In genomic region chr15:60381148-60381788, GRCh38 we compare ENCODE assay signal across 12 cellular contexts. TPM values are rescaled to one million over a fixed set of nuclear protein-coding genes. Genes with fewer than 3 reads are reported as not detected.
DNase-seq lines count a peak whose midpoint lies in the region; ATAC-seq and TF ChIP-seq lines count a peak whose summit lies in the region.
"Had no signal": no experiment of that assay in that cellular context is flagged by ENCODE, and none has a peak within 500 bp of the region (broad histone marks: within the 10 kb centered on the region; RNA-seq: fewer than 3 reads in every experiment).

No MANE protein-coding gene starts in this region.

- H4K8ac ChIP-seq in IMR-90 (ENCODE audit: low read depth in 2 of 2, low read length in 2 of 2): no peak overlapping the region; a peak in 1 of 4 replicates

- H3K9me3 ChIP-seq in IMR-90 (ENCODE audit: control insufficient read depth, insufficient read depth, low read length): no peaks in the 10 kb centered on the region
- H3K9me3 ChIP-seq in hepatocyte (ENCODE audit: low read depth): no peaks in the 10 kb centered on the region
- H3K9me3 ChIP-seq in suprapubic skin: no peaks in the 10 kb centered on the region
- H3K9me3 ChIP-seq: adrenal gland had no signal

- DNase-seq in IMR-90 (peak; percentile 57), amniotic epithelial cell (ENCODE audit: low read depth) (peak; percentile 77), hepatocyte (ENCODE audit: low spot score) (no peak), suprapubic skin (ENCODE audit: low spot score in 2 of 2) (no peak), hypothalamus (lab: John Stamatoyannopoulos, UW) (no peak), NCI-H2081 (lab: John Stamatoyannopoulos, UW) (no peak)
- DNase-seq: adrenal gland, NCI-H1092 treated with DMSO at 0.1 percent for 48 hours, NCI-H69, substantia nigra had no signal

- no peak overlapping the region for H3K4ac ChIP-seq in IMR-90 (ENCODE audit: low read depth, low read length)

- H3K27ac ChIP-seq in IMR-90 (ENCODE audit: insufficient read depth, low read length): peak overlapping the region; percentile 78
- H3K27ac ChIP-seq in hepatocyte: peak overlapping the region; percentile 91
- H3K27ac ChIP-seq in suprapubic skin: peak overlapping the region; percentile 22
- H3K27ac ChIP-seq: adrenal gland had no signal

- no peak overlapping the region for H2BK120ac ChIP-seq in IMR-90 (ENCODE audit: low read depth, low read length)

- peaks cover 32% of the 10 kb centered on the region for H3K9me1 ChIP-seq in IMR-90 (ENCODE audit: insufficient read depth, low read length)

- H2AK9ac ChIP-seq in IMR-90 (replicated peaks; ENCODE audit: low read depth, low read length, poor library complexity): no peak overlapping the region

- H3K4me2 ChIP-seq in IMR-90 (ENCODE audit: low read depth, low read length) (no peak overlapping the region), hepatocyte (no peak overlapping the region)

- H3K14ac ChIP-seq in IMR-90 (replicated peaks; ENCODE audit: low read depth, low read length): 0 out of 2 replicates have a peak overlapping the region, but pooled peaks have one; percentile 11

- POLR2A ChIA-PET in IMR-90 (lab: Charles Lee; ENCODE audit: unreplicated experiment): interaction anchor here (0.6 to 1.1 kb wide), 2 partner anchors 10 to 1431 kb away, joined by 3 to 9 read pairs; no protein-coding TSS in a partner anchor

- intact Hi-C loops in IMR-90 (cut with micrococcal nuclease): no loop called here

- no peak overlapping the region for H2BK15ac ChIP-seq in IMR-90 (ENCODE audit: low read depth, low read length)

- H4K5ac ChIP-seq in IMR-90 (ENCODE audit: low read depth, low read length): peak overlapping the region; percentile 49

- in situ Hi-C loops in IMR-90 (cut with MboI; ENCODE audit: low sequenced_read_pairs): no loop called here

- no peak overlapping the region for H2BK20ac ChIP-seq in IMR-90 (ENCODE audit: low read depth, low read length)

- H3K36me3 ChIP-seq in IMR-90 (ENCODE audit: control insufficient read depth, insufficient read depth, low read length) (peaks cover 41% of the 10 kb centered on the region), hepatocyte (replicated peaks; ENCODE audit: insufficient read depth, low read depth) (no peaks in the 10 kb centered on the region), suprapubic skin (peaks cover 75% of the 10 kb centered on the region)

- H3K79me1 ChIP-seq in IMR-90 (ENCODE audit: low read depth in 1 of 2, low read length in 2 of 2): peaks cover 15 to 47% of the 10 kb centered on the region in 2 experiments; a peak in 3 of 4 replicates

- no peak overlapping the region for H3K9ac ChIP-seq in IMR-90 (ENCODE audit: low read depth, low read length)

- no peak for TF ChIP-seq RAD21 in IMR-90 (IDR thresholded peaks at IDR 0.05; ENCODE audit: low read length)

- peak overlapping the region; percentile 14 for H2BK5ac ChIP-seq in IMR-90 (ENCODE audit: low read depth, low read length, poor library complexity, severe bottlenecking)

- H3K23ac ChIP-seq in IMR-90 (ENCODE audit: low read depth, low read length): 0 out of 2 replicates have a peak overlapping the region, but pooled peaks have one; percentile 21

- no TSS peak for BruUV-seq in IMR-90 (replicated peaks; lab: Mats Ljungman, UMichigan)

- no peak for TF ChIP-seq POLR2A in IMR-90 (IDR thresholded peaks at IDR 0.05; ENCODE audit: low read depth, low read length)
- no peak for TF ChIP-seq POLR2A in suprapubic skin (IDR thresholded peaks at IDR 0.05)

- no peak overlapping the region for H2AK5ac ChIP-seq in IMR-90 (ENCODE audit: low read depth, low read length)

- H3K18ac ChIP-seq in IMR-90 (ENCODE audit: low read depth, low read length): peak overlapping the region; percentile 85

- WGBS in IMR-90 (ENCODE audit: extremely low coverage in 2 of 2, insufficient read length in 1 of 2), 2 experiments: no CpG with 5 or more reads among the region's 8 CpGs
- WGBS in hepatocyte (ENCODE audit: low lambda C conversion rate, missing lambda C conversion rate): 91% methylated on average over 8 of the region's 8 CpGs
- 65% methylated on average over 8 of the region's 8 CpGs for WGBS in suprapubic skin

- H3K79me2 ChIP-seq in hepatocyte: peaks cover 81% of the 10 kb centered on the region

- CTCF ChIA-PET in IMR-90 (lab: Yijun Ruan, JAX): interaction anchor here (0.6 to 0.7 kb wide), 2 partner anchors 17 to 58 kb away, joined by 3 read pairs; no protein-coding TSS in a partner anchor

- H3K4me3 ChIP-seq in IMR-90 (ENCODE audit: insufficient read depth, low read depth, low read length): no peak overlapping the region
- no peak overlapping the region for H3K4me3 ChIP-seq in hepatocyte
- no peak overlapping the region for H3K4me3 ChIP-seq in suprapubic skin
- H3K4me3 ChIP-seq: adrenal gland had no signal

- H4K20me1 ChIP-seq in IMR-90 (ENCODE audit: insufficient read depth, low read length) (peaks cover 85% of the 10 kb centered on the region), hepatocyte (ENCODE audit: insufficient read depth, poor library complexity, severe bottlenecking) (peaks cover 18% of the 10 kb centered on the region)

- H3K4me1 ChIP-seq in IMR-90 (ENCODE audit: control insufficient read depth, insufficient read depth, low read length): peaks cover 28% of the 10 kb centered on the region
- H3K4me1 ChIP-seq in hepatocyte (ENCODE audit: insufficient read depth): peaks cover 26% of the 10 kb centered on the region
- H3K4me1 ChIP-seq in suprapubic skin: peaks cover 95% of the 10 kb centered on the region

- H3K56ac ChIP-seq in IMR-90 (ENCODE audit: extremely low read depth, insufficient read depth, low read length): no peak overlapping the region

- dilution Hi-C loops in IMR-90 (cut with HindIII; ENCODE audit: low sequenced_read_pairs, unreplicated experiment): no loop called here

- H3K9me2 ChIP-seq in hepatocyte (replicated peaks; ENCODE audit: insufficient read depth): no peaks in the 10 kb centered on the region

- H2AFZ ChIP-seq in IMR-90 (replicated peaks; ENCODE audit: low read length, poor library complexity) (no peak overlapping the region), hepatocyte (no peak overlapping the region)

- H4K91ac ChIP-seq in IMR-90 (ENCODE audit: insufficient read depth, low read depth, low read length): no peak overlapping the region

- no peaks in the 10 kb centered on the region for H3K27me3 ChIP-seq in IMR-90 (ENCODE audit: control insufficient read depth, insufficient read depth, low read length)
- no peaks in the 10 kb centered on the region for H3K27me3 ChIP-seq in hepatocyte
- no peaks in the 10 kb centered on the region for H3K27me3 ChIP-seq in suprapubic skin
- H3K27me3 ChIP-seq: adrenal gland had no signal

- TF ChIP-seq CTCF in IMR-90 (conservative IDR thresholded peaks at IDR 0.05; ENCODE audit: low read depth, low read length) (no peak), hepatocyte (IDR thresholded peaks at IDR 0.05; ENCODE audit: poor library complexity) (no peak), suprapubic skin (IDR thresholded peaks at IDR 0.05) (no peak)

- no peak for ATAC-seq in IMR-90 (ENCODE audit: low read depth)
- ATAC-seq in HG03108 (IDR thresholded peaks at IDR 0.05; ENCODE audit: unreplicated experiment): no peak
- ATAC-seq: WTC11 had no signal

- TF ChIP-seq EP300 in suprapubic skin (IDR thresholded peaks at IDR 0.05): no peak

TF ChIP-seq in IMR-90, 13 proteins besides CTCF, POLR2A, EP300 and RAD21:
- TF ChIP-seq MAFK (IDR thresholded peaks at IDR 0.05; ENCODE audit: low read depth, low read length): no peak
- no peak for TF ChIP-seq CHD1 (IDR thresholded peaks at IDR 0.05; ENCODE audit: low read depth, low read length)
- no peak for TF ChIP-seq USF2 (IDR thresholded peaks at IDR 0.05; ENCODE audit: low read depth, low read length)
- TF ChIP-seq NFE2L2 (IDR thresholded peaks at IDR 0.05; ENCODE audit: low read depth, low read length): no peak
- no peak for TF ChIP-seq RCOR1 (IDR thresholded peaks at IDR 0.05; ENCODE audit: insufficient replicate concordance, low read length)
- TF ChIP-seq CEBPB (IDR thresholded peaks at IDR 0.05; ENCODE audit: low read depth, low read length): peak; percentile 62

RNA-seq across cellular contexts. Expression of gene ANXA2, which starts 16.5 kb away (rescaled TPM):
- total RNA-seq in IMR-90 (2012; rRNA removed): 6,979 and 8,412 TPM in 2 replicates
- 6,722 and 7,454 TPM in 2 replicates for polyA plus RNA-seq in IMR-90 (2012; rRNA removed)
- polyA plus RNA-seq in IMR-90 (2012; cell fraction: cytosol; rRNA removed): 2,230 and 5,114 TPM in 2 replicates
- polyA plus RNA-seq in IMR-90 (2012; cell fraction: nucleus; rRNA removed; ENCODE audit: low replicate concordance): 764 and 3,092 TPM in 2 replicates
- 1,102 and 1,220 TPM in 2 replicates for total RNA-seq in hepatocyte
- polyA plus RNA-seq in hepatocyte: 1,699 and 1,702 TPM in 2 replicates
- 1,000 to 10,000 TPM; 1,379 to 1,734 (median 1,554) TPM for total RNA-seq in suprapubic skin

Comparison
In these comparisons a context has a peak if more than half of its experiments do, and no peak if none do; other contexts are left out.
1. DNase-seq: peak in IMR-90 (single experiment) and amniotic epithelial cell (single experiment); none in hepatocyte (single experiment), suprapubic skin (0 of 2), hypothalamus (0 of 51) and NCI-H2081 (0 of 2).
2. H3K27ac ChIP-seq: peak in every context shown above with its lines; median percentile 91 in hepatocyte; 78 in IMR-90; 22 in suprapubic skin.